Comparison of ENCODE assay signal across 15 cellular contexts in genomic region chr3:72390841-72391240, GRCh38. TPM values are rescaled to one million over a fixed set of nuclear protein-coding genes. Genes with fewer than 3 reads are reported as not detected.
DNase-seq lines count a peak whose midpoint lies in the region; ATAC-seq, FAIRE-seq and TF ChIP-seq lines count a peak whose summit lies in the region.
"Had no signal": no experiment of that assay in that cellular context is flagged by ENCODE, and none has a peak within 500 bp of the region (broad histone marks: within the 10 kb centered on the region; RNA-seq: fewer than 3 reads in every experiment).

No MANE protein-coding gene starts in this region.

- H2AFZ ChIP-seq in GM23338 (no peak overlapping the region), K562 (ENCODE audit: low read depth, low read length) (no peak overlapping the region)

- ATAC-seq in GM23338 = peak; percentile 44
- ATAC-seq in K562 = no peak; the same call in 2 of the 3 replicates
- peak; percentile 73 for ATAC-seq in sciatic nerve
- ATAC-seq: Right ventricle myocardium inferior had no signal

- H3K27ac ChIP-seq in GM23338 (ENCODE audit: low read depth) = no peak overlapping the region
- H3K27ac ChIP-seq in K562 (ENCODE audit: extremely low read depth, low read depth, low read length) = no peak overlapping the region
- H3K27ac ChIP-seq in tibial artery = no peak overlapping the region
- H3K27ac ChIP-seq: BLaER1, SK-N-MC had no signal

- H3K9me3 ChIP-seq in K562 (replicated peaks; ENCODE audit: control insufficient read depth, insufficient read depth, low read depth, low read length) = no peaks in the 10 kb centered on the region
- H3K9me3 ChIP-seq in tibial artery = no peaks in the 10 kb centered on the region

- H3K4me1 ChIP-seq in GM23338 (ENCODE audit: insufficient read depth) = peaks cover 92% of the 10 kb centered on the region
- H3K4me1 ChIP-seq in K562 (replicated peaks in 1 of 2; ENCODE audit: control insufficient read depth in 2 of 2, insufficient read depth in 2 of 2, low read length in 2 of 2) = peaks cover 9 to 23% of the 10 kb centered on the region in 2 experiments; a peak in 3 of 5 replicates
- H3K4me1 ChIP-seq in tibial artery = peaks cover 0 to 17% (median 0%) of the 10 kb centered on the region in 4 donors

- in situ Hi-C loops in K562 (cut with MboI) = no loop called here

- no peaks in the 10 kb centered on the region for H3K9me3 Mint-ChIP-seq in GM23338

- H3K79me2 ChIP-seq in GM23338 (replicated peaks; ENCODE audit: insufficient read depth) = peaks cover 100% of the 10 kb centered on the region
- H3K79me2 ChIP-seq in K562 (ENCODE audit: control insufficient read depth, insufficient read depth, low read length) = peaks cover 100% of the 10 kb centered on the region

- H3K4me3 Mint-ChIP-seq in GM23338 = no peak overlapping the region

- CTCF ChIA-PET in K562 (lab: Yijun Ruan, JAX; ENCODE audit: low intra/inter-chr PET ratio) = no interaction called here

- H3K27ac Mint-ChIP-seq in GM23338 = no peak overlapping the region

- H3K27me3 Mint-ChIP-seq in GM23338 (ENCODE audit: insufficient read depth, low read depth, poor library complexity) = no peaks in the 10 kb centered on the region

- POLR2A ChIA-PET in K562 (lab: Yijun Ruan, JAX) = interaction anchor here (0.5 kb wide), 1 partner anchor 35 kb away, joined by 3 read pairs; no protein-coding TSS in a partner anchor

- peaks cover 60% of the 10 kb centered on the region for H4K20me1 ChIP-seq in GM23338 (replicated peaks; ENCODE audit: insufficient read depth)
- peaks cover 67% of the 10 kb centered on the region for H4K20me1 ChIP-seq in K562 (replicated peaks; ENCODE audit: control insufficient read depth, insufficient read depth, low read length)

- FAIRE-seq in K562 (lab: Jason Lieb, UNC) = no peak

- BruUV-seq in K562 (replicated peaks; lab: Mats Ljungman, UMichigan) = no TSS peak

- TF ChIP-seq RAD21 in K562 (CRISPR knock-in tag; conservative IDR thresholded peaks at IDR 0.05 in 1 of 2, IDR thresholded peaks at IDR 0.05 in 1 of 2) = no peak

- no peaks in the 10 kb centered on the region for H3K36me3 Mint-ChIP-seq in GM23338 (ENCODE audit: low read depth)

- no peaks in the 10 kb centered on the region for H3F3A ChIP-seq in GM23338 (replicated peaks; ENCODE audit: low read depth)

- no peaks in the 10 kb centered on the region for H3K9me1 ChIP-seq in K562 (ENCODE audit: control insufficient read depth, insufficient read depth, low read length)

- H3K27me3 ChIP-seq in GM23338 (ENCODE audit: insufficient read depth) = no peaks in the 10 kb centered on the region
- no peaks in the 10 kb centered on the region for H3K27me3 ChIP-seq in K562 (ENCODE audit: control insufficient read depth in 2 of 2, insufficient read depth in 2 of 2, low read length in 2 of 2)
- no peaks in the 10 kb centered on the region for H3K27me3 ChIP-seq in tibial artery
- H3K27me3 ChIP-seq: BLaER1 had no signal

- H3K4me1 Mint-ChIP-seq in GM23338 = peaks cover 55% of the 10 kb centered on the region

- 12% methylated on average over 3 of the region's 3 CpGs for WGBS in K562 (ENCODE audit: insufficient coverage, low coverage, missing lambda C conversion rate)

- H3K4me3 ChIP-seq in GM23338 = no peak overlapping the region
- H3K4me3 ChIP-seq in K562 = no peak overlapping the region
- no peak overlapping the region for H3K4me3 ChIP-seq in tibial artery
- H3K4me3 ChIP-seq: BLaER1, SK-N-MC had no signal

- H3K9ac ChIP-seq in K562 (ENCODE audit: insufficient read depth in 1 of 2, low read depth in 2 of 2, low read length in 2 of 2) = no peak overlapping the region
- H3K9ac ChIP-seq: BLaER1 had no signal

- no peak for TF ChIP-seq POLR2A in K562 (conservative IDR thresholded peaks at IDR 0.05)

- H3K4me2 ChIP-seq in GM23338 (peak overlapping the region; percentile 55), K562 (ENCODE audit: insufficient read depth, low read length) (no peak overlapping the region)
- H3K4me2 ChIP-seq: BLaER1 had no signal

- intact Hi-C loops in K562 (cut with micrococcal nuclease) = no loop called here
- intact Hi-C loops in sciatic nerve (cut with DNase I) = no loop called here
- intact Hi-C loops in tibial artery (cut with DNase I; ENCODE audit: low total_unique reads) = no loop called here

- H3K36me3 ChIP-seq in GM23338 (ENCODE audit: insufficient read depth) (no peaks in the 10 kb centered on the region), K562 (ENCODE audit: control insufficient read depth, insufficient read depth, low read length) (peaks cover 3% of the 10 kb centered on the region; the same call in 1 of the 3 replicates), tibial artery (no peaks in the 10 kb centered on the region)
- H3K36me3 ChIP-seq: BLaER1 had no signal

- TF ChIP-seq EP300 in K562 (IDR thresholded peaks at IDR 0.05; ENCODE audit: low read length) = no peak

- no peak for TF ChIP-seq CTCF in GM23338 (conservative IDR thresholded peaks at IDR 0.05; ENCODE audit: low read depth in 2 of 2)
- no peak for TF ChIP-seq CTCF in K562 (IDR thresholded peaks at IDR 0.05 in 2 of 3, conservative IDR thresholded peaks at IDR 0.05 in 1 of 3; ENCODE audit: insufficient read depth in 2 of 3, low read depth in 1 of 3, low read length in 3 of 3)
- TF ChIP-seq CTCF in tibial artery (IDR thresholded peaks at IDR 0.05) = no peak

- no peaks in the 10 kb centered on the region for H3K9me2 ChIP-seq in GM23338 (ENCODE audit: insufficient read depth)

- DNase-seq in GM23338 (ENCODE audit: low spot score) (peak; percentile 53), K562 (ENCODE audit: extremely low read depth in 1 of 4, low spot score in 3 of 4) (no peak), glomerular visceral epithelial cell (ENCODE audit: extremely low spot score) (peak; percentile 56), sciatic nerve (ENCODE audit: low spot score) (no peak), tibial artery (no peak), GOT3 (lab: John Stamatoyannopoulos, UW) (no peak), NCI-H187 treated with DMSO at 0.1 percent for 48 hours (lab: John Stamatoyannopoulos, UW) (no peak), hippocampal formation (lab: John Stamatoyannopoulos, UW) (no peak)
- DNase-seq: KG1, NCI-H1048, NCI-H146, NCI-H2227 treated with DMSO at 0.1 percent for 48 hours had no signal

TF ChIP-seq in GM23338, 12 proteins besides CTCF, POLR2A, EP300 and RAD21 (continues in another document):
- no peak for TF ChIP-seq EZH2 (IDR thresholded peaks at IDR 0.05; ENCODE audit: low read depth, unreplicated experiment)

TF ChIP-seq in K562, 482 proteins besides CTCF, POLR2A, EP300 and RAD21 (continues in another document):
- TF ChIP-seq HOXB6 (CRISPR knock-in tag; IDR thresholded peaks at IDR 0.05; ENCODE audit: borderline replicate concordance) (no peak), FOXP4 (CRISPR knock-in tag; IDR thresholded peaks at IDR 0.05; ENCODE audit: borderline replicate concordance) (no peak), SOX6 (IDR thresholded peaks at IDR 0.05) (peak; percentile 78), USF1 (CRISPR knock-in tag; IDR thresholded peaks at IDR 0.05) (no peak), TAL1 (IDR thresholded peaks at IDR 0.05) (0 out of 2 replicates have a peak, but pooled peaks have one; percentile 7), MCM7 (IDR thresholded peaks at IDR 0.05) (no peak), TAF9B (IDR thresholded peaks at IDR 0.05; ENCODE audit: partially characterized antibody) (no peak)

RNA-seq across cellular contexts. Expression of gene RYBP, which starts 55.6 kb away (rescaled TPM):
- total RNA-seq in GM23338 (2014; rRNA removed; shearing (Covaris generic)) = 23.8 and 26.7 TPM in 2 replicates
- polyA plus RNA-seq in GM23338 (2016; fragmentation: Nextera tagmentation; extraction: Ambion mirVana) = 13.6 and 13.9 TPM in 2 replicates
- 4.0 and 11.2 TPM in 2 replicates for total RNA-seq in K562 (2011; cell fraction: chromatin; rRNA removed; ENCODE audit: low replicate concordance)
- total RNA-seq in K562 (2011; cell fraction: nucleolus; rRNA removed) = 2.7 and 3.4 TPM in 2 replicates
- total RNA-seq in K562 (2011; cell fraction: nucleoplasm; rRNA removed) = 7.3 and 13.5 TPM in 2 replicates
- 4.9 and 6.6 TPM in 2 replicates for total RNA-seq in K562 (2014; rRNA removed)
- 13.4 and 13.8 TPM in 2 replicates for total RNA-seq in K562 (2014; rRNA removed; fragmentation: Illumina TruSeq; extraction: Trizol)
- 13.2 and 14.8 TPM in 2 replicates for total RNA-seq in K562 (2015; rRNA removed; fragmentation: Illumina TruSeq; extraction: Trizol)
- total RNA-seq in K562 (2021) = 12.6 and 13.5 TPM in 2 replicates
- polyA plus RNA-seq in K562 (2011; rRNA removed) = 6.0 and 9.6 TPM in 2 replicates
- 1.9 and 3.6 TPM in 2 replicates for polyA plus RNA-seq in K562 (2011; cell fraction: cytosol; rRNA removed)
- polyA plus RNA-seq in K562 (2011; cell fraction: nucleus; rRNA removed) = 4.8 and 5.3 TPM in 2 replicates
- 11.9 and 12.6 TPM in 2 replicates for polyA plus RNA-seq in K562 (2012)
- 14.7 and 16.6 TPM in 2 replicates for polyA plus RNA-seq in K562 (2014; fragmentation: Illumina TruSeq; extraction: Trizol)
- polyA plus RNA-seq in K562 (2014; fragmentation: Nextera tagmentation; extraction: Ambion mirVana) = 1 to 10 TPM; 4.8 to 4.9 TPM
- 9.0 and 9.1 TPM in 2 replicates for polyA plus RNA-seq in K562 (2014; rRNA removed)
- polyA minus RNA-seq in K562 (2011; rRNA and poly(A)+ RNA removed) = 9.1 and 10.5 TPM in 2 replicates
- 3.8 and 5.9 TPM in 2 replicates for polyA minus RNA-seq in K562 (2011; cell fraction: cytosol; rRNA and poly(A)+ RNA removed)
- polyA minus RNA-seq in K562 (2011; cell fraction: nucleus; rRNA and poly(A)+ RNA removed) = 4.4 and 7.7 TPM in 2 replicates
- total RNA-seq in sciatic nerve = 21.5 TPM

Comparison
In these comparisons a context has a peak if more than half of its experiments do, and no peak if none do; other contexts are left out.
1. DNase-seq: peak in GM23338 (single experiment) and glomerular visceral epithelial cell (single experiment); none in K562 (0 of 4), sciatic nerve (single experiment), tibial artery (0 of 2), GOT3 (single experiment), NCI-H187 treated with DMSO at 0.1 percent for 48 hours (single experiment) and hippocampal formation (0 of 2).